ENCODE assay signal across 8 cellular contexts in the genomic region with DNA sequence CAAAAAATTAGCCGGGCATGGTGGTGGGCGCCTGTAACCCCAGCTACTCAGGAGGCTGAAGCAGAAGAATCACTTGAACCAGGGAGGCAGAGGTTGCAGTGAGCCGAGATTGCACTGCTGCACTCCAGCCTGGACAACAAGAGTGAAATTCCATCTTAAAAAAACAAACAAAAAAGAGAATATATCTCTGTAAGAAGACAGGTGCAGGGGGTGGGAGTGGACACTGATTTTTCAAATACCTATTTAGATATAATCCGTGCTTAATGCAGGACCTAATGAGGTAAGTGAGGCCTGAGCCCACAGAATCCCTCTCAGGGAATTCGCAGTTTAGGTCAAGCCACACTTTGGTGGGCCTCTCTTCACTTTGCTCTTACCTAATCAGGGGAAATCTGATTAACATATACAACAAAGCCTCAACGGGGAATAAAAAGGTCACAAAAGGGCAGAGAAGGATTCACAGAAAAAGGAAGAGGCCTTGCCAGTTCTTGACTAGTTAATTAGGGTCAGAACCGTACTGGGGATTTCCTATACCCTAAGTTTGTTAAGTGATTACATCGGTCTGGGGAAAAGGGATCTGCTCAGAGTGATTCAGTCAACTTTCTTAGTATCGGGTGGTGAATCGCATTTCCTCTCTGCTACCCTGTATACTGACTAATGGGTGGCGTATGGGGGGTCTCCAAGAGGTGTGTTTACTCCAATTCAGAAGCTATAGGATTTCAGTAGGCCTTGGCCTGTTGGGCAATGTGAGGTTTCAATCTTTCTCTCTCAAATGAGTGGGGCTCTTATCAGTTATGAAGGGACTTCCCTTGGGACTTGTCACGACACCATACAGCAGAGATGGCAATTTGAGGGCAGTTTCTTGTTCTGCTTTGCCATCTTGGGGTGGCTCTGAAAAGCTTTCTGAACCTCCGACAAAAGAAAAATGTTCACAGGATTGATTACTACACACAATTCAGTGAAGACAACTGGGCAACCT.
DNase-seq lines count a peak whose midpoint lies in the region; ATAC-seq, FAIRE-seq and TF ChIP-seq lines count a peak whose summit lies in the region.

No MANE protein-coding gene starts in this region.

- ATAC-seq in GM18868 (IDR thresholded peaks at IDR 0.05; ENCODE audit: unreplicated experiment) (peak; percentile 57), HG03097 (IDR thresholded peaks at IDR 0.05; ENCODE audit: low FRiP score, unreplicated experiment) (peak; percentile 43)

- peak; percentile 66 for DNase-seq in activated naive CD4-positive, alpha-beta T cell treated with Interleukin-2 at 50 U/mL for 16 hours
- peak; percentile 12 for DNase-seq in kidney glomerular epithelial cell (lab: John Stamatoyannopoulos, UW)
- DNase-seq in stimulated activated CD8-positive, alpha-beta memory T cell treated with anti-CD3 and anti-CD28 coated beads, Interleukin-4, amount 100 ng/mL, for 4 hours (ENCODE audit: low read depth in 2 of 2, low spot score in 1 of 2), result peak; percentile 26 to 46
- DNase-seq in NCI-H2227 treated with DMSO at 0.1 percent for 48 hours (lab: John Stamatoyannopoulos, UW), result no peak
- no peak for DNase-seq in HTR-8/SVneo (ENCODE audit: insufficient read length, low spot score)

- no peak for FAIRE-seq in HTR-8/SVneo (lab: Jason Lieb, UNC)

- peak; percentile 36; the same call in 1 of the 2 replicates for TF ChIP-seq POLR2A in Raji (IDR thresholded peaks at IDR 0.05; ENCODE audit: insufficient read depth, low read depth, low read length)

Comparison
In these comparisons a context has a peak if more than half of its experiments do, and no peak if none do; other contexts are left out.
1. DNase-seq: peak in activated naive CD4-positive, alpha-beta T cell treated with Interleukin-2 at 50 U/mL for 16 hours (single experiment), kidney glomerular epithelial cell (single experiment) and stimulated activated CD8-positive, alpha-beta memory T cell treated with anti-CD3 and anti-CD28 coated beads, Interleukin-4, amount 100 ng/mL, for 4 hours (2 of 2); none in NCI-H2227 treated with DMSO at 0.1 percent for 48 hours (single experiment) and HTR-8/SVneo (single experiment).